1 cellular context compared by ENCODE assay signal in the genomic region with DNA sequence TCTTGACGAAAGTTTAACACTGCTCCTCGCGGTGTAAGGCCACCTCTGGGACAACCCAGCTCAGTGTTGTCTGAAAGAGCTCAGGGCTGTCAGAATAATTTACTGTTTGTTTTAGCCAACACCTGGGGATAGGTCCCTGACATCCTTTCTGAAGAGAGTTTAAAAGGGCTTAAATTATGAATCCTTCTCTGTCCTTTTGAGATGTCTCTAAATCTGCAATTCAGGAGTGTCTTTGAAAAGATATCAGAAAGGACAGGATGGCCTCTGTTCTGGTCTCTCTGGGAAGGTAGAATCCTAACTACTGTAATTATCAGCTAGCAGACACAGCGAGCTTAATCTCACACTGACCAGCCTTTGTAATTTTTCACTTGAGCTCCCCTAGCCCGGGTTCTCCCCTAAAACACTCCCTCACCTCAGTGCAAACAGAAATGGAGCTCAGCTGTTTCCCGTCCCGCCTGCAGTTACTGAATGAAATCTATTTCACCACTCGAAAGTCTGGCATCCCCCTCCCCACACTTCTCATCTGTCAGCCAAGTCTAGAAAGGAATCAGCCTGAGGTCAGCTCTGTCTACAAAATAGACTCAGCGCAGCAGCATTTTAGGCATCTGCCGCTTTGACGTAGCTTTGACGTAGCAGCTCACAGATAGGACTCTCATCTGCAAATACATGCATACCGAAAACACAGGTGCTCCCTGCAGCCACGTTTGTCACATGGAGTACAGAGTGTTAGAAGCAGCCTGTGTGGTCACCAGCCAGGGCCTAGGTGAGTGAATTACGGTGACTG.
TF ChIP-seq lines count a peak whose summit lies in the region.

No MANE protein-coding gene starts in this region.

TF ChIP-seq in K562, 482 proteins besides CTCF, POLR2A, EP300 and RAD21 (continued from another document and continues in another):
- TF ChIP-seq, protein P1, sequence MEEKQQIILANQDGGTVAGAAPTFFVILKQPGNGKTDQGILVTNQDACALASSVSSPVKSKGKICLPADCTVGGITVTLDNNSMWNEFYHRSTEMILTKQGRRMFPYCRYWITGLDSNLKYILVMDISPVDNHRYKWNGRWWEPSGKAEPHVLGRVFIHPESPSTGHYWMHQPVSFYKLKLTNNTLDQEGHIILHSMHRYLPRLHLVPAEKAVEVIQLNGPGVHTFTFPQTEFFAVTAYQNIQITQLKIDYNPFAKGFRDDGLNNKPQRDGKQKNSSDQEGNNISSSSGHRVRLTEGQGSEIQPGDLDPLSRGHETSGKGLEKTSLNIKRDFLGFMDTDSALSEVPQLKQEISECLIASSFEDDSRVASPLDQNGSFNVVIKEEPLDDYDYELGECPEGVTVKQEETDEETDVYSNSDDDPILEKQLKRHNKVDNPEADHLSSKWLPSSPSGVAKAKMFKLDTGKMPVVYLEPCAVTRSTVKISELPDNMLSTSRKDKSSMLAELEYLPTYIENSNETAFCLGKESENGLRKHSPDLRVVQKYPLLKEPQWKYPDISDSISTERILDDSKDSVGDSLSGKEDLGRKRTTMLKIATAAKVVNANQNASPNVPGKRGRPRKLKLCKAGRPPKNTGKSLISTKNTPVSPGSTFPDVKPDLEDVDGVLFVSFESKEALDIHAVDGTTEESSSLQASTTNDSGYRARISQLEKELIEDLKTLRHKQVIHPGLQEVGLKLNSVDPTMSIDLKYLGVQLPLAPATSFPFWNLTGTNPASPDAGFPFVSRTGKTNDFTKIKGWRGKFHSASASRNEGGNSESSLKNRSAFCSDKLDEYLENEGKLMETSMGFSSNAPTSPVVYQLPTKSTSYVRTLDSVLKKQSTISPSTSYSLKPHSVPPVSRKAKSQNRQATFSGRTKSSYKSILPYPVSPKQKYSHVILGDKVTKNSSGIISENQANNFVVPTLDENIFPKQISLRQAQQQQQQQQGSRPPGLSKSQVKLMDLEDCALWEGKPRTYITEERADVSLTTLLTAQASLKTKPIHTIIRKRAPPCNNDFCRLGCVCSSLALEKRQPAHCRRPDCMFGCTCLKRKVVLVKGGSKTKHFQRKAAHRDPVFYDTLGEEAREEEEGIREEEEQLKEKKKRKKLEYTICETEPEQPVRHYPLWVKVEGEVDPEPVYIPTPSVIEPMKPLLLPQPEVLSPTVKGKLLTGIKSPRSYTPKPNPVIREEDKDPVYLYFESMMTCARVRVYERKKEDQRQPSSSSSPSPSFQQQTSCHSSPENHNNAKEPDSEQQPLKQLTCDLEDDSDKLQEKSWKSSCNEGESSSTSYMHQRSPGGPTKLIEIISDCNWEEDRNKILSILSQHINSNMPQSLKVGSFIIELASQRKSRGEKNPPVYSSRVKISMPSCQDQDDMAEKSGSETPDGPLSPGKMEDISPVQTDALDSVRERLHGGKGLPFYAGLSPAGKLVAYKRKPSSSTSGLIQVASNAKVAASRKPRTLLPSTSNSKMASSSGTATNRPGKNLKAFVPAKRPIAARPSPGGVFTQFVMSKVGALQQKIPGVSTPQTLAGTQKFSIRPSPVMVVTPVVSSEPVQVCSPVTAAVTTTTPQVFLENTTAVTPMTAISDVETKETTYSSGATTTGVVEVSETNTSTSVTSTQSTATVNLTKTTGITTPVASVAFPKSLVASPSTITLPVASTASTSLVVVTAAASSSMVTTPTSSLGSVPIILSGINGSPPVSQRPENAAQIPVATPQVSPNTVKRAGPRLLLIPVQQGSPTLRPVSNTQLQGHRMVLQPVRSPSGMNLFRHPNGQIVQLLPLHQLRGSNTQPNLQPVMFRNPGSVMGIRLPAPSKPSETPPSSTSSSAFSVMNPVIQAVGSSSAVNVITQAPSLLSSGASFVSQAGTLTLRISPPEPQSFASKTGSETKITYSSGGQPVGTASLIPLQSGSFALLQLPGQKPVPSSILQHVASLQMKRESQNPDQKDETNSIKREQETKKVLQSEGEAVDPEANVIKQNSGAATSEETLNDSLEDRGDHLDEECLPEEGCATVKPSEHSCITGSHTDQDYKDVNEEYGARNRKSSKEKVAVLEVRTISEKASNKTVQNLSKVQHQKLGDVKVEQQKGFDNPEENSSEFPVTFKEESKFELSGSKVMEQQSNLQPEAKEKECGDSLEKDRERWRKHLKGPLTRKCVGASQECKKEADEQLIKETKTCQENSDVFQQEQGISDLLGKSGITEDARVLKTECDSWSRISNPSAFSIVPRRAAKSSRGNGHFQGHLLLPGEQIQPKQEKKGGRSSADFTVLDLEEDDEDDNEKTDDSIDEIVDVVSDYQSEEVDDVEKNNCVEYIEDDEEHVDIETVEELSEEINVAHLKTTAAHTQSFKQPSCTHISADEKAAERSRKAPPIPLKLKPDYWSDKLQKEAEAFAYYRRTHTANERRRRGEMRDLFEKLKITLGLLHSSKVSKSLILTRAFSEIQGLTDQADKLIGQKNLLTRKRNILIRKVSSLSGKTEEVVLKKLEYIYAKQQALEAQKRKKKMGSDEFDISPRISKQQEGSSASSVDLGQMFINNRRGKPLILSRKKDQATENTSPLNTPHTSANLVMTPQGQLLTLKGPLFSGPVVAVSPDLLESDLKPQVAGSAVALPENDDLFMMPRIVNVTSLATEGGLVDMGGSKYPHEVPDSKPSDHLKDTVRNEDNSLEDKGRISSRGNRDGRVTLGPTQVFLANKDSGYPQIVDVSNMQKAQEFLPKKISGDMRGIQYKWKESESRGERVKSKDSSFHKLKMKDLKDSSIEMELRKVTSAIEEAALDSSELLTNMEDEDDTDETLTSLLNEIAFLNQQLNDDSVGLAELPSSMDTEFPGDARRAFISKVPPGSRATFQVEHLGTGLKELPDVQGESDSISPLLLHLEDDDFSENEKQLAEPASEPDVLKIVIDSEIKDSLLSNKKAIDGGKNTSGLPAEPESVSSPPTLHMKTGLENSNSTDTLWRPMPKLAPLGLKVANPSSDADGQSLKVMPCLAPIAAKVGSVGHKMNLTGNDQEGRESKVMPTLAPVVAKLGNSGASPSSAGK (IDR thresholded peaks at IDR 0.05): no peak; the same call in 1 of the 2 replicates
- TF ChIP-seq NCOR1 (IDR thresholded peaks at IDR 0.05) (peak; percentile 93), BACH1 (tag; IDR thresholded peaks at IDR 0.05) (no peak), NFXL1 (CRISPR knock-in tag; IDR thresholded peaks at IDR 0.05) (no peak), KLF6 (CRISPR knock-in tag; IDR thresholded peaks at IDR 0.05; ENCODE audit: borderline replicate concordance) (no peak), RBM17 (IDR thresholded peaks at IDR 0.05; ENCODE audit: borderline replicate concordance, low read depth, low read length) (no peak), MEIS2 (IDR thresholded peaks at IDR 0.05; ENCODE audit: partially characterized antibody) (peak; percentile 93), KHSRP (IDR thresholded peaks at IDR 0.05) (0 out of 2 replicates have a peak, but pooled peaks have one; percentile 38), ARID1B (IDR thresholded peaks at IDR 0.05) (peak; percentile 93), RBFOX2 (IDR thresholded peaks at IDR 0.05; ENCODE audit: low read depth, low read length) (0 out of 2 replicates have a peak, but pooled peaks have one; percentile 6), LCOR (CRISPR knock-in tag; IDR thresholded peaks at IDR 0.05) (0 out of 2 replicates have a peak, but pooled peaks have one; percentile 41), SUPT5H (IDR thresholded peaks at IDR 0.05) (no peak), ZNF589 (CRISPR knock-in tag; IDR thresholded peaks at IDR 0.05; ENCODE audit: low read depth) (no peak), PTBP1 (IDR thresholded peaks at IDR 0.05; ENCODE audit: low read depth, low read length) (no peak), GABPA (tag; conservative IDR thresholded peaks at IDR 0.05; ENCODE audit: low read depth) (no peak), RNF2 (IDR thresholded peaks at IDR 0.05) (no peak), GATAD2A (IDR thresholded peaks at IDR 0.05) (0 out of 2 replicates have a peak, but pooled peaks have one; percentile 60), STAT5A (IDR thresholded peaks at IDR 0.05; ENCODE audit: borderline replicate concordance, low read length) (peak; percentile 75), CSDE1 (IDR thresholded peaks at IDR 0.05) (no peak), TEAD1 (CRISPR knock-in tag; IDR thresholded peaks at IDR 0.05) (0 out of 4 replicates have a peak, but pooled peaks of 1 of the 2 experiments have one; percentile 32), WHSC1 (IDR thresholded peaks at IDR 0.05; ENCODE audit: low read length) (no peak), E2F3 (CRISPR knock-in tag; IDR thresholded peaks at IDR 0.05) (peak; percentile 65; the same call in 1 of the 2 replicates), STAT5B (CRISPR knock-in tag; IDR thresholded peaks at IDR 0.05) (no peak), NONO (IDR thresholded peaks at IDR 0.05; ENCODE audit: low read depth in 2 of 2, low read length in 1 of 2) (no peak), U2AF2 (optimal IDR thresholded peaks at IDR 0.05; ENCODE audit: low read depth, low read length) (no peak), ERF (CRISPR knock-in tag; IDR thresholded peaks at IDR 0.05) (0 out of 2 replicates have a peak, but pooled peaks have one; percentile 39), TRIM24 (IDR thresholded peaks at IDR 0.05) (peak; percentile 88 to 94), ZNF311 (CRISPR knock-in tag; IDR thresholded peaks at IDR 0.05) (no peak), MYC (IDR thresholded peaks at IDR 0.05; ENCODE audit: low read depth, low read length) (no peak), MYC (CRISPR knock-in tag; IDR thresholded peaks at IDR 0.05; ENCODE audit: borderline replicate concordance, low read depth) (no peak), SIN3A (IDR thresholded peaks at IDR 0.05; ENCODE audit: borderline replicate concordance in 2 of 2, control insufficient read depth in 1 of 2, low read depth in 2 of 2, low read length in 2 of 2) (peak in 1 of 2 experiments; percentile 75; a peak in 2 of 4 replicates), TAF15 (IDR thresholded peaks at IDR 0.05; ENCODE audit: low read depth, low read length) (no peak), PTTG1 (tag; IDR thresholded peaks at IDR 0.05; ENCODE audit: low read depth) (no peak), SREBF2 (CRISPR knock-in tag; IDR thresholded peaks at IDR 0.05) (no peak), RFX7 (CRISPR knock-in tag; IDR thresholded peaks at IDR 0.05) (no peak)
- TF ChIP-seq, protein P2, sequence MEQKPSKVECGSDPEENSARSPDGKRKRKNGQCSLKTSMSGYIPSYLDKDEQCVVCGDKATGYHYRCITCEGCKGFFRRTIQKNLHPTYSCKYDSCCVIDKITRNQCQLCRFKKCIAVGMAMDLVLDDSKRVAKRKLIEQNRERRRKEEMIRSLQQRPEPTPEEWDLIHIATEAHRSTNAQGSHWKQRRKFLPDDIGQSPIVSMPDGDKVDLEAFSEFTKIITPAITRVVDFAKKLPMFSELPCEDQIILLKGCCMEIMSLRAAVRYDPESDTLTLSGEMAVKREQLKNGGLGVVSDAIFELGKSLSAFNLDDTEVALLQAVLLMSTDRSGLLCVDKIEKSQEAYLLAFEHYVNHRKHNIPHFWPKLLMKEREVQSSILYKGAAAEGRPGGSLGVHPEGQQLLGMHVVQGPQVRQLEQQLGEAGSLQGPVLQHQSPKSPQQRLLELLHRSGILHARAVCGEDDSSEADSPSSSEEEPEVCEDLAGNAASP (IDR thresholded peaks at IDR 0.05): no peak
- TF ChIP-seq, protein P3, sequence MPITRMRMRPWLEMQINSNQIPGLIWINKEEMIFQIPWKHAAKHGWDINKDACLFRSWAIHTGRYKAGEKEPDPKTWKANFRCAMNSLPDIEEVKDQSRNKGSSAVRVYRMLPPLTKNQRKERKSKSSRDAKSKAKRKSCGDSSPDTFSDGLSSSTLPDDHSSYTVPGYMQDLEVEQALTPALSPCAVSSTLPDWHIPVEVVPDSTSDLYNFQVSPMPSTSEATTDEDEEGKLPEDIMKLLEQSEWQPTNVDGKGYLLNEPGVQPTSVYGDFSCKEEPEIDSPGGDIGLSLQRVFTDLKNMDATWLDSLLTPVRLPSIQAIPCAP (CRISPR knock-in tag; IDR thresholded peaks at IDR 0.05; ENCODE audit: borderline replicate concordance): no peak
- TF ChIP-seq, protein P4, sequence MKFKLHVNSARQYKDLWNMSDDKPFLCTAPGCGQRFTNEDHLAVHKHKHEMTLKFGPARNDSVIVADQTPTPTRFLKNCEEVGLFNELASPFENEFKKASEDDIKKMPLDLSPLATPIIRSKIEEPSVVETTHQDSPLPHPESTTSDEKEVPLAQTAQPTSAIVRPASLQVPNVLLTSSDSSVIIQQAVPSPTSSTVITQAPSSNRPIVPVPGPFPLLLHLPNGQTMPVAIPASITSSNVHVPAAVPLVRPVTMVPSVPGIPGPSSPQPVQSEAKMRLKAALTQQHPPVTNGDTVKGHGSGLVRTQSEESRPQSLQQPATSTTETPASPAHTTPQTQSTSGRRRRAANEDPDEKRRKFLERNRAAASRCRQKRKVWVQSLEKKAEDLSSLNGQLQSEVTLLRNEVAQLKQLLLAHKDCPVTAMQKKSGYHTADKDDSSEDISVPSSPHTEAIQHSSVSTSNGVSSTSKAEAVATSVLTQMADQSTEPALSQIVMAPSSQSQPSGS (CRISPR knock-in tag; IDR thresholded peaks at IDR 0.05): no peak
- TF ChIP-seq, protein P5, sequence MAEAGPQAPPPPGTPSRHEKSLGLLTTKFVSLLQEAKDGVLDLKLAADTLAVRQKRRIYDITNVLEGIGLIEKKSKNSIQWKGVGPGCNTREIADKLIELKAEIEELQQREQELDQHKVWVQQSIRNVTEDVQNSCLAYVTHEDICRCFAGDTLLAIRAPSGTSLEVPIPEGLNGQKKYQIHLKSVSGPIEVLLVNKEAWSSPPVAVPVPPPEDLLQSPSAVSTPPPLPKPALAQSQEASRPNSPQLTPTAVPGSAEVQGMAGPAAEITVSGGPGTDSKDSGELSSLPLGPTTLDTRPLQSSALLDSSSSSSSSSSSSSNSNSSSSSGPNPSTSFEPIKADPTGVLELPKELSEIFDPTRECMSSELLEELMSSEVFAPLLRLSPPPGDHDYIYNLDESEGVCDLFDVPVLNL (CRISPR knock-in tag; IDR thresholded peaks at IDR 0.05; ENCODE audit: low read depth): no peak
- TF ChIP-seq, protein P6, sequence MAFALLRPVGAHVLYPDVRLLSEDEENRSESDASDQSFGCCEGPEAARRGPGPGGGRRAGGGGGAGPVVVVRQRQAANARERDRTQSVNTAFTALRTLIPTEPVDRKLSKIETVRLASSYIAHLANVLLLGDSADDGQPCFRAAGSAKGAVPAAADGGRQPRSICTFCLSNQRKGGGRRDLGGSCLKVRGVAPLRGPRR (CRISPR knock-in tag; IDR thresholded peaks at IDR 0.05): no peak
- TF ChIP-seq, protein P7, sequence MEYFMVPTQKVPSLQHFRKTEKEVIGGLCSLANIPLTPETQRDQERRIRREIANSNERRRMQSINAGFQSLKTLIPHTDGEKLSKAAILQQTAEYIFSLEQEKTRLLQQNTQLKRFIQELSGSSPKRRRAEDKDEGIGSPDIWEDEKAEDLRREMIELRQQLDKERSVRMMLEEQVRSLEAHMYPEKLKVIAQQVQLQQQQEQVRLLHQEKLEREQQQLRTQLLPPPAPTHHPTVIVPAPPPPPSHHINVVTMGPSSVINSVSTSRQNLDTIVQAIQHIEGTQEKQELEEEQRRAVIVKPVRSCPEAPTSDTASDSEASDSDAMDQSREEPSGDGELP (CRISPR knock-in tag; IDR thresholded peaks at IDR 0.05; ENCODE audit: borderline replicate concordance): peak; percentile 89
- TF ChIP-seq, protein P8, sequence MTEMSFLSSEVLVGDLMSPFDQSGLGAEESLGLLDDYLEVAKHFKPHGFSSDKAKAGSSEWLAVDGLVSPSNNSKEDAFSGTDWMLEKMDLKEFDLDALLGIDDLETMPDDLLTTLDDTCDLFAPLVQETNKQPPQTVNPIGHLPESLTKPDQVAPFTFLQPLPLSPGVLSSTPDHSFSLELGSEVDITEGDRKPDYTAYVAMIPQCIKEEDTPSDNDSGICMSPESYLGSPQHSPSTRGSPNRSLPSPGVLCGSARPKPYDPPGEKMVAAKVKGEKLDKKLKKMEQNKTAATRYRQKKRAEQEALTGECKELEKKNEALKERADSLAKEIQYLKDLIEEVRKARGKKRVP (CRISPR knock-in tag; IDR thresholded peaks at IDR 0.05): no peak; the same call in 1 of the 2 replicates
